ENCODE assay signal across 27 cellular contexts in genomic region chr17:78674156-78674555, GRCh38.
DNase-seq lines count a peak whose midpoint lies in the region; ATAC-seq and TF ChIP-seq lines count a peak whose summit lies in the region.
"Had no signal": no experiment of that assay in that cellular context is flagged by ENCODE, and none has a peak within 500 bp of the region (broad histone marks: within the 10 kb centered on the region; RNA-seq: fewer than 3 reads in every experiment).

No MANE protein-coding gene starts in this region.

- no peak overlapping the region for H3K27ac Mint-ChIP-seq in activated T-helper 2 cell treated with anti-CD3 and anti-CD28 coated beads, Interferon-gamma antibody, Interleukin-2, Interleukin-4, amounts not matched to agents 10 μg/mL and 5 μg/mL and 100 μg/mL, durations not matched to agents 14 hours and 24 hours and 36 hours

- ATAC-seq in HG03175 (IDR thresholded peaks at IDR 0.05; ENCODE audit: unreplicated experiment), result no peak
- no peak for ATAC-seq in GM18519 (IDR thresholded peaks at IDR 0.05; ENCODE audit: low FRiP score, unreplicated experiment)
- ATAC-seq: activated naive CD4-positive, alpha-beta T cell treated with anti-CD3 and anti-CD28 coated beads, Interleukin-2, amount 50 U/mL, for 72 hours; activated T-cell treated with anti-CD3 and anti-CD28 coated beads, Interleukin-2, amount 50 U/mL, for 4 hours; right lobe of liver had no signal

- H3K27ac ChIP-seq in prostate gland, result no peak overlapping the region
- H3K27ac ChIP-seq: epithelial cell of prostate, parathyroid adenoma, right lobe of liver, upper lobe of left lung had no signal

- TF ChIP-seq CTCF in prostate gland (IDR thresholded peaks at IDR 0.05), result no peak

- H3K36me3 Mint-ChIP-seq in activated T-helper 2 cell treated with anti-CD3 and anti-CD28 coated beads, Interferon-gamma antibody, Interleukin-2, Interleukin-4, amounts not matched to agents 10 μg/mL and 5 μg/mL and 100 μg/mL, durations not matched to agents 14 hours and 24 hours and 36 hours (ENCODE audit: low read depth), result peaks cover 56% of the 10 kb centered on the region
- H3K36me3 Mint-ChIP-seq: activated naive CD4-positive, alpha-beta T cell treated with anti-CD3 and anti-CD28 coated beads, Interleukin-2, amount 50 U/mL, for 72 hours had no signal

- no peaks in the 10 kb centered on the region for H3K9me3 ChIP-seq in prostate gland
- H3K9me3 ChIP-seq: right lobe of liver, upper lobe of left lung had no signal

- intact Hi-C loops in prostate gland (cut with DNase I), result no loop called here
- intact Hi-C loops in activated T-helper 2 cell treated with anti-CD3 and anti-CD28 coated beads, Interferon-gamma antibody, Interleukin-2, Interleukin-4, amounts not matched to agents 10 μg/mL and 5 μg/mL and 100 μg/mL, durations not matched to agents 14 hours and 24 hours and 36 hours (cut with micrococcal nuclease), result no loop called here

- no peak overlapping the region for H3K4me3 ChIP-seq in prostate gland
- H3K4me3 ChIP-seq: right lobe of liver, upper lobe of left lung had no signal

- H3K9me3 Mint-ChIP-seq in activated T-helper 2 cell treated with anti-CD3 and anti-CD28 coated beads, Interferon-gamma antibody, Interleukin-2, Interleukin-4, amounts not matched to agents 10 μg/mL and 5 μg/mL and 100 μg/mL, durations not matched to agents 14 hours and 24 hours and 36 hours, result no peaks in the 10 kb centered on the region
- H3K9me3 Mint-ChIP-seq: activated naive CD4-positive, alpha-beta T cell treated with anti-CD3 and anti-CD28 coated beads, Interleukin-2, amount 50 U/mL, for 72 hours; activated T-cell treated with anti-CD3 and anti-CD28 coated beads, Interleukin-2, amount 50 U/mL, for 4 hours; CD8-positive, alpha-beta T cell; naive B cell had no signal

- in situ Hi-C loops in G401 (cut with HindIII; ENCODE audit: low sequenced_read_pairs), result no loop called here

- no peaks in the 10 kb centered on the region for H3K4me1 Mint-ChIP-seq in activated T-helper 2 cell treated with anti-CD3 and anti-CD28 coated beads, Interferon-gamma antibody, Interleukin-2, Interleukin-4, amounts not matched to agents 10 μg/mL and 5 μg/mL and 100 μg/mL, durations not matched to agents 14 hours and 24 hours and 36 hours (ENCODE audit: low read depth)

- H3K4me3 Mint-ChIP-seq in activated T-helper 2 cell treated with anti-CD3 and anti-CD28 coated beads, Interferon-gamma antibody, Interleukin-2, Interleukin-4, amounts not matched to agents 10 μg/mL and 5 μg/mL and 100 μg/mL, durations not matched to agents 14 hours and 24 hours and 36 hours (ENCODE audit: low read depth), result no peak overlapping the region
- H3K4me3 Mint-ChIP-seq: activated T-cell treated with anti-CD3 and anti-CD28 coated beads, Interleukin-2, amount 50 U/mL, for 4 hours; CD8-positive, alpha-beta T cell; naive B cell had no signal

- no peaks in the 10 kb centered on the region for H3K27me3 ChIP-seq in prostate gland (replicated peaks; ENCODE audit: insufficient read depth)
- H3K27me3 ChIP-seq: right lobe of liver, upper lobe of left lung had no signal

- H3K36me3 ChIP-seq in prostate gland, result no peaks in the 10 kb centered on the region

- no peaks in the 10 kb centered on the region for H3K4me1 ChIP-seq in prostate gland (replicated peaks)
- H3K4me1 ChIP-seq: parathyroid adenoma, right lobe of liver, upper lobe of left lung had no signal

- no peak for TF ChIP-seq POLR2A in prostate gland (IDR thresholded peaks at IDR 0.05)

- WGBS in prostate gland, result 31% methylated on average over 5 of the region's 5 CpGs

- no peaks in the 10 kb centered on the region for H3K27me3 Mint-ChIP-seq in activated T-helper 2 cell treated with anti-CD3 and anti-CD28 coated beads, Interferon-gamma antibody, Interleukin-2, Interleukin-4, amounts not matched to agents 10 μg/mL and 5 μg/mL and 100 μg/mL, durations not matched to agents 14 hours and 24 hours and 36 hours (ENCODE audit: low read depth)
- H3K27me3 Mint-ChIP-seq: naive B cell had no signal

- DNase-seq in NCI-H1092 treated with DMSO at 0.1 percent for 48 hours (lab: John Stamatoyannopoulos, UW) (peak; percentile 43), NCI-H1092 (lab: John Stamatoyannopoulos, UW) (no peak), G401 (ENCODE audit: low spot score) (peak; percentile 71), cerebellar cortex (ENCODE audit: low spot score) (peak; percentile 60), prostate gland (ENCODE audit: low spot score) (peak; percentile 29)
- no peak for DNase-seq in activated T-helper 2 cell treated with anti-CD3 and anti-CD28 coated beads, Interferon-gamma antibody, Interleukin-2, Interleukin-4, amounts not matched to agents 10 μg/mL and 5 μg/mL and 100 μg/mL, durations not matched to agents 14 hours and 24 hours and 36 hours (ENCODE audit: low spot score)
- DNase-seq: 8988T; activated CD4-positive, alpha-beta T cell treated with anti-CD3 and anti-CD28 coated beads for 1 hour; activated CD8-positive, alpha-beta memory T cell treated with anti-CD3 and anti-CD28 coated beads for 24 hours; activated T-cell treated with anti-CD3 and anti-CD28 coated beads, Interleukin-2, amount 50 U/mL, for 4 hours; AML-193; CD8-positive, alpha-beta T cell; DMS153; GDM1; naive B cell; NCI-H1436 treated with DMSO at 0.1 percent for 48 hours; NCI-H2107; NCI-H510A; right lobe of liver; SIG-M5; stimulated activated CD4-positive, alpha-beta T cell treated with anti-CD3 and anti-CD28 coated beads, Interleukin-15, amount 100 ng/mL, for 24 hours had no signal

Comparison
In these comparisons a context has a peak if more than half of its experiments do, and no peak if none do; other contexts are left out.
1. DNase-seq: peak in NCI-H1092 treated with DMSO at 0.1 percent for 48 hours (single experiment), G401 (single experiment), cerebellar cortex (single experiment) and prostate gland (single experiment); none in NCI-H1092 (single experiment) and activated T-helper 2 cell treated with anti-CD3 and anti-CD28 coated beads, Interferon-gamma antibody, Interleukin-2, Interleukin-4, amounts not matched to agents 10 μg/mL and 5 μg/mL and 100 μg/mL, durations not matched to agents 14 hours and 24 hours and 36 hours (single experiment).